In genomic region chr14:77376771-77377501, GRCh38 we compare ENCODE assay signal across 8 cellular contexts. TPM values are rescaled to one million over a fixed set of nuclear protein-coding genes. Genes with fewer than 3 reads are reported as not detected.
DNase-seq lines count a peak whose midpoint lies in the region; TF ChIP-seq lines count a peak whose summit lies in the region.

Gene SAMD15 (plus strand): TSS chr14:77377379. CDS start chr14:77377419, 40 bp downstream.
Gene TMED8 (minus strand): TSS chr14:77377094. CDS start chr14:77377053, 41 bp downstream.

- H3K4me2 ChIP-seq in Loucy (ENCODE audit: low read depth, low read length, poor library complexity, severe bottlenecking), result peak within 1 kb of the TSS; percentile 97

- peak within 1 kb of the TSS; percentile 75 for H3K27ac ChIP-seq in suprapubic skin

- H3K4me3 ChIP-seq in H7 (ENCODE audit: insufficient read depth, low read depth, low read length) (peak within 1 kb of the TSS; percentile 61), Loucy (ENCODE audit: low read length, poor library complexity, severe bottlenecking) (peak within 1 kb of the TSS; percentile 82), suprapubic skin (peak within 1 kb of the TSS; percentile 67)

- under 1% methylated on average over 28 of the region's 69 CpGs for WGBS in suprapubic skin

- no peaks in the 10 kb centered on the region for H3K9me3 ChIP-seq in Loucy (ENCODE audit: insufficient read depth, low read depth, low read length)
- H3K9me3 ChIP-seq in suprapubic skin, result no peaks in the 10 kb centered on the region

- no peaks in the 10 kb centered on the region for H4K20me1 ChIP-seq in Loucy (ENCODE audit: insufficient read depth, low read length, poor library complexity, severe bottlenecking)

- peaks cover 48% of the 10 kb centered on the region for H3K4me1 ChIP-seq in Loucy (ENCODE audit: insufficient read depth, low read length, poor library complexity, severe bottlenecking)
- peaks cover 16% of the 10 kb centered on the region for H3K4me1 ChIP-seq in suprapubic skin

- peak within 1 kb of the TSS; percentile 96 for H2AFZ ChIP-seq in Loucy (ENCODE audit: low read length)

- H3K79me2 ChIP-seq in Loucy (ENCODE audit: insufficient read depth, low read length), result peaks cover 32% of the 10 kb centered on the region

- no peaks in the 10 kb centered on the region for H3K36me3 ChIP-seq in H7 (replicated peaks; ENCODE audit: control insufficient read depth, insufficient read depth, low read length)
- H3K36me3 ChIP-seq in Loucy (ENCODE audit: insufficient read depth, low read length), result no peaks in the 10 kb centered on the region
- no peaks in the 10 kb centered on the region for H3K36me3 ChIP-seq in suprapubic skin

- H3F3A ChIP-seq in Loucy (ENCODE audit: low read depth), result 0 out of 2 replicates have a peak, but pooled peaks cover 7% of the 10 kb centered on the region

- H3K27me3 ChIP-seq in H7 (ENCODE audit: control insufficient read depth, insufficient read depth, low read length) (no peaks in the 10 kb centered on the region), Loucy (ENCODE audit: insufficient read depth, low read length, poor library complexity, severe bottlenecking) (no peaks in the 10 kb centered on the region), suprapubic skin (no peaks in the 10 kb centered on the region)

- TF ChIP-seq EP300 in suprapubic skin (IDR thresholded peaks at IDR 0.05), result no peak

- peak within 1 kb of the TSS; percentile 87 for H3K9ac ChIP-seq in Loucy (ENCODE audit: low read depth, low read length, poor library complexity, severe bottlenecking)

- no peaks in the 10 kb centered on the region for H3K9me2 ChIP-seq in Loucy (replicated peaks; ENCODE audit: low read depth, low read length)

- TF ChIP-seq CTCF in Loucy (conservative IDR thresholded peaks at IDR 0.05; ENCODE audit: low read length) (no peak), suprapubic skin (IDR thresholded peaks at IDR 0.05) (peak in 1 of 2 donors; percentile 31)

- peak in 1 of 2 donors; percentile 16 for TF ChIP-seq POLR2A in suprapubic skin (IDR thresholded peaks at IDR 0.05)

- DNase-seq in GF-D8 (lab: John Stamatoyannopoulos, UW) (peak; percentile 27), H7 (peak; percentile 94), SHP77 (lab: John Stamatoyannopoulos, UW) (peak; percentile 80 to 83), globus pallidus (ENCODE audit: low spot score) (peak; percentile 84), nucleus accumbens (lab: John Stamatoyannopoulos, UW) (peak in 55 of 56 donors; percentile 25 to 92 (median 81)), suprapubic skin (ENCODE audit: low spot score in 2 of 2) (peak; percentile 86 to 88)
- peak; percentile 44 to 78 (median 58) for DNase-seq in activated naive CD4-positive, alpha-beta T cell (lab: John Stamatoyannopoulos, UW)

RNA-seq across cellular contexts. Expression of gene SAMD15, which starts in this region (rescaled TPM):
- total RNA-seq in H7 (2014; rRNA removed; shearing (Covaris generic)), result 0.48 TPM in 1 of 2 replicates, not detected in the other
- total RNA-seq in suprapubic skin, result under 1 TPM in 1 of 4 donors, not detected in 3; 0.93 TPM

RNA-seq across cellular contexts. Expression of gene TMED8, which starts in this region (rescaled TPM):
- total RNA-seq in H7 (2014; rRNA removed; shearing (Covaris generic)), result 11.1 and 12.6 TPM in 2 replicates
- total RNA-seq in suprapubic skin, result 10 to 100 TPM in 1 of 4 donors, 1 to 10 TPM in 3; 5.3 to 11.2 (median 7.9) TPM

Comparison
In these comparisons a context has a peak if more than half of its experiments do, and no peak if none do; other contexts are left out.
1. Peak in every context shown above with its lines: DNase-seq, H3K4me3 ChIP-seq and H3K27ac ChIP-seq.
2. DNase-seq: peak in every context shown above with its lines; median percentile 94 in H7; 87 in suprapubic skin; 84 in globus pallidus; 82 in SHP77; 81 in nucleus accumbens; 58 in activated naive CD4-positive, alpha-beta T cell; 27 in GF-D8.